In the genomic region with DNA sequence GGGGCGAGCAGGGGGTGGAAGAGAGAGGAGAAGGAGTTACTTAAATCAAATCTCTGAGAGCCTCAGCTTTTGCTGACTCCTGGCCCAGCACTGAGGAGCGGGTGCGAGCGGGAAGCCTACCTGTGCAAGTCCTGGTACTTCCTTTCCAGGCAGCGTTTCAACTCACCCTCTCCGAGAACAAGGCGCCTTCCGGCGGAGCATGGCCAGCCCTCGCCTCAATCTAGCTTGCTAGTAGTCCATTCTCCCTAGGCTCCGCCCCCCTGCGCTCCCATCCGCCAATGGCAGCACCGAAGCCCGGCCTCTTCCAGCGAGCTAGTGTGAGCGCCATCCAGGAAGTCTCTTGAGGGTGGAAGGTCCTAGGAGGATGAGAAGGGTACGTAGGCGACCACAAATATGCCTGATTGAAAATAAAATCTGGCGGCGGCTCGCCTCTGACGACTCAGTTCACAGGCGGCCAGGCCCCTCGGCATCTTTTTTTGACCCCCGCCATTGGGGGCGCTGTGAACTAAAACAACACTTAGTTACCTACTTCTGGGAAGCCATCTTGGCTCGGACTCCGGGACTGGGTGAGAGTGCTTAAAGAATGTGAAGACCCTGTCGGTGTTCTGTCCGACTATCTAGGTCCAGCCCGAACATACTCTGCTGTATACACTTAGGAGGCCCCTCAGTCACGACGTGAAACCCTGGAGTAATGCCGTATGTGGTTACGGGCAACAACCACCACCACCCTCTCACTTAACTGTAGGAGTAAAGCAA, we compare ENCODE assay signal across 8 cellular contexts. TPM values are rescaled to one million over a fixed set of nuclear protein-coding genes. Genes with fewer than 3 reads are reported as not detected.
A peak's percentile ranks its signal among the peaks of the same experiment; 100 is the strongest.
DNase-seq lines count a peak whose midpoint lies in the region; ATAC-seq, FAIRE-seq and TF ChIP-seq lines count a peak whose summit lies in the region.

A gene with protein sequence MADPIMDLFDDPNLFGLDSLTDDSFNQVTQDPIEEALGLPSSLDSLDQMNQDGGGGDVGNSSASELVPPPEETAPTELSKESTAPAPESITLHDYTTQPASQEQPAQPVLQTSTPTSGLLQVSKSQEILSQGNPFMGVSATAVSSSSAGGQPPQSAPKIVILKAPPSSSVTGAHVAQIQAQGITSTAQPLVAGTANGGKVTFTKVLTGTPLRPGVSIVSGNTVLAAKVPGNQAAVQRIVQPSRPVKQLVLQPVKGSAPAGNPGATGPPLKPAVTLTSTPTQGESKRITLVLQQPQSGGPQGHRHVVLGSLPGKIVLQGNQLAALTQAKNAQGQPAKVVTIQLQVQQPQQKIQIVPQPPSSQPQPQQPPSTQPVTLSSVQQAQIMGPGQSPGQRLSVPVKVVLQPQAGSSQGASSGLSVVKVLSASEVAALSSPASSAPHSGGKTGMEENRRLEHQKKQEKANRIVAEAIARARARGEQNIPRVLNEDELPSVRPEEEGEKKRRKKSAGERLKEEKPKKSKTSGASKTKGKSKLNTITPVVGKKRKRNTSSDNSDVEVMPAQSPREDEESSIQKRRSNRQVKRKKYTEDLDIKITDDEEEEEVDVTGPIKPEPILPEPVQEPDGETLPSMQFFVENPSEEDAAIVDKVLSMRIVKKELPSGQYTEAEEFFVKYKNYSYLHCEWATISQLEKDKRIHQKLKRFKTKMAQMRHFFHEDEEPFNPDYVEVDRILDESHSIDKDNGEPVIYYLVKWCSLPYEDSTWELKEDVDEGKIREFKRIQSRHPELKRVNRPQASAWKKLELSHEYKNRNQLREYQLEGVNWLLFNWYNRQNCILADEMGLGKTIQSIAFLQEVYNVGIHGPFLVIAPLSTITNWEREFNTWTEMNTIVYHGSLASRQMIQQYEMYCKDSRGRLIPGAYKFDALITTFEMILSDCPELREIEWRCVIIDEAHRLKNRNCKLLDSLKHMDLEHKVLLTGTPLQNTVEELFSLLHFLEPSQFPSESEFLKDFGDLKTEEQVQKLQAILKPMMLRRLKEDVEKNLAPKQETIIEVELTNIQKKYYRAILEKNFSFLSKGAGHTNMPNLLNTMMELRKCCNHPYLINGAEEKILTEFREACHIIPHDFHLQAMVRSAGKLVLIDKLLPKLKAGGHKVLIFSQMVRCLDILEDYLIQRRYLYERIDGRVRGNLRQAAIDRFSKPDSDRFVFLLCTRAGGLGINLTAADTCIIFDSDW (N-terminal part only) (minus strand): TSS at position 212 of the 756 bp plus-strand sequence. CDS start 24,480 bp downstream, outside the sequence.

- peak within 1 kb of the TSS; percentile 98 to 99 for H3K27ac ChIP-seq in kidney (ENCODE audit: low read depth in 2 of 2, low read length in 2 of 2)

- peak; percentile 99 for DNase-seq in AG20443 (ENCODE audit: low spot score)
- peak; percentile 100 for DNase-seq in NCI-H460 (ENCODE audit: extremely low read depth, low read depth)
- peak; percentile 99 for DNase-seq in activated CD4-positive, alpha-beta T cell treated with anti-CD3 and anti-CD28 coated beads for 1 hour
- peak; percentile 100 for DNase-seq in chondrocyte (ENCODE audit: low spot score)
- peak; percentile 100 for DNase-seq in kidney
- DNase-seq in stimulated activated CD4-positive, alpha-beta T cell treated with anti-CD3 and anti-CD28 coated beads, Interleukin-15, amount 100 ng/mL, for 48 hours (ENCODE audit: low read depth in 2 of 2) = peak; percentile 99

- TF ChIP-seq CTCF in chondrocyte (IDR thresholded peaks at IDR 0.05) (peak; percentile 82), kidney (IDR thresholded peaks at IDR 0.05; ENCODE audit: borderline replicate concordance, extremely low read depth, insufficient read depth) (peak; percentile 59)

- H3K27me3 Mint-ChIP-seq in chondrocyte (ENCODE audit: low read depth) = no peaks in the 10 kb centered on the region

- H3K4me1 Mint-ChIP-seq in chondrocyte (ENCODE audit: low read depth) = peaks cover 33% of the 10 kb centered on the region

- H3K9ac ChIP-seq in kidney (ENCODE audit: low read length in 2 of 2) = peak within 1 kb of the TSS; percentile 100

- H3K36me3 ChIP-seq in kidney (ENCODE audit: control insufficient read depth in 1 of 2, insufficient read depth in 2 of 2, low read length in 2 of 2) = peaks cover 3 to 6% of the 10 kb centered on the region in 2 donors

- H3K9me3 ChIP-seq in kidney (ENCODE audit: control insufficient read depth in 1 of 2, low read length in 2 of 2) = no peaks in the 10 kb centered on the region

- H3K9me3 Mint-ChIP-seq in chondrocyte (ENCODE audit: low read depth) = no peaks in the 10 kb centered on the region

- peaks cover 8% of the 10 kb centered on the region for H3K36me3 Mint-ChIP-seq in chondrocyte (ENCODE audit: low read depth)

- H3K4me3 ChIP-seq in kidney (ENCODE audit: low read length in 2 of 2) = peak within 1 kb of the TSS; percentile 98 to 99

- peak within 1 kb of the TSS; percentile 91 for H3K4me3 Mint-ChIP-seq in chondrocyte (ENCODE audit: unreplicated experiment)

- H3K4me1 ChIP-seq in kidney (ENCODE audit: control insufficient read depth in 1 of 2, insufficient read depth in 1 of 2, low read depth in 1 of 2, low read length in 2 of 2) = peaks cover 6 to 11% of the 10 kb centered on the region in 2 donors

- ATAC-seq in GM19035 (IDR thresholded peaks at IDR 0.05; ENCODE audit: unreplicated experiment) = peak; percentile 96
- ATAC-seq in HG03378 (IDR thresholded peaks at IDR 0.05; ENCODE audit: unreplicated experiment) = peak; percentile 96

- intact Hi-C loops in kidney (cut with DNase I) = no loop called here

- FAIRE-seq in kidney (lab: Jason Lieb, UNC) = peak; percentile 97

- H3K27ac Mint-ChIP-seq in chondrocyte (ENCODE audit: unreplicated experiment) = peak within 1 kb of the TSS; percentile 100

RNA-seq across cellular contexts. Expression of the gene that starts here (rescaled TPM):
- total RNA-seq in NCI-H460 (2014; rRNA removed; shearing (Covaris generic)) = 41.7 and 42.4 TPM in 2 replicates
- 33.9 and 41.7 TPM in 2 replicates for polyA plus RNA-seq in NCI-H460 (2014; cell fraction: nucleus; rRNA removed)
- total RNA-seq in chondrocyte (69.7 to 86.2 TPM (median 69.8 TPM) in 3 replicates), kidney (77.4 TPM)
- 35.8 TPM for polyA plus RNA-seq in kidney (ENCODE audit: insufficient read depth, low read depth, low replicate concordance)

Comparison
In these comparisons a context has a peak if more than half of its experiments do, and no peak if none do; other contexts are left out.
1. Peak in every context shown above with its lines: DNase-seq, ATAC-seq, H3K4me3 ChIP-seq and H3K27ac ChIP-seq.